Comparison of ENCODE assay signal across 8 cellular contexts in genomic region chr17:21423190-21423493, GRCh38. TPM values are rescaled to one million over a fixed set of nuclear protein-coding genes. Genes with fewer than 3 reads are reported as not detected.
A peak's percentile ranks its signal among the peaks of the same experiment; 100 is the strongest.
DNase-seq lines count a peak whose midpoint lies in the region; ATAC-seq, FAIRE-seq and TF ChIP-seq lines count a peak whose summit lies in the region.
"Not testable (repeated sequence)": the region's sequence is repeated elsewhere in the genome, so short reads cannot be mapped to it uniquely, and the experiment has no call there.
"Had no signal": no experiment of that assay in that cellular context is flagged by ENCODE, and none has a peak within 500 bp of the region (broad histone marks: within the 10 kb centered on the region; RNA-seq: fewer than 3 reads in every experiment).

No MANE protein-coding gene starts in this region.

- not testable (repeated sequence) for H4K20me1 ChIP-seq in osteoblast (ENCODE audit: insufficient read depth, low read length)

- not testable (repeated sequence) for H3K27ac ChIP-seq in HEK293 (ENCODE audit: extremely low read depth, low read depth, low read length); osteoblast (ENCODE audit: low read depth, low read length)

- ATAC-seq in left cardiac atrium (peak; percentile 15 to 25), left lobe of liver (peak; percentile 26)

- not testable (repeated sequence) for H3K27me3 ChIP-seq in bronchial epithelial cell (ENCODE audit: control insufficient read depth, insufficient read depth, low read length); osteoblast (ENCODE audit: insufficient read depth, low read length)

- CTCF ChIA-PET in HEK293 (lab: Yijun Ruan, JAX) = not testable (repeated sequence)

- peak; percentile 62 for FAIRE-seq in bronchial epithelial cell (lab: Jason Lieb, UNC)

- H3K4me2 ChIP-seq in osteoblast (ENCODE audit: insufficient read depth, low read length) = peak overlapping the region; percentile 36

- TF ChIP-seq CTCF in HEK293 (tag by site-specific recombination; IDR thresholded peaks at IDR 0.05); bronchial epithelial cell (IDR thresholded peaks at IDR 0.05; ENCODE audit: insufficient read depth, low read length, severe bottlenecking); fibroblast of mammary gland (conservative IDR thresholded peaks at IDR 0.05; ENCODE audit: control insufficient read depth, insufficient read depth, low read depth, low read length); osteoblast (IDR thresholded peaks at IDR 0.05; ENCODE audit: extremely low read depth, low read depth, low read length): not testable (repeated sequence)

- H3K9me3 ChIP-seq in HEK293 (ENCODE audit: control insufficient read depth, insufficient read depth, low read depth, low read length); osteoblast (ENCODE audit: low read depth, low read length): not testable (repeated sequence)

- peak overlapping the region; percentile 81 for H2AFZ ChIP-seq in osteoblast (ENCODE audit: low read length)

- H3K79me2 ChIP-seq in osteoblast (ENCODE audit: insufficient read depth, low read length) = not testable (repeated sequence)

- intact Hi-C loops in left cardiac atrium (cut with DNase I) = not testable (repeated sequence)

- H3K36me3 ChIP-seq in HEK293 (ENCODE audit: control insufficient read depth in 2 of 2, insufficient read depth in 1 of 2, low read length in 2 of 2); bronchial epithelial cell (ENCODE audit: control insufficient read depth, insufficient read depth, low read length); osteoblast (ENCODE audit: insufficient read depth, low read length): not testable (repeated sequence)

- peak; percentile 57 for DNase-seq in Daoy (ENCODE audit: low read depth)
- not testable (repeated sequence) for DNase-seq in bronchial epithelial cell (ENCODE audit: low read depth); left lobe of liver (ENCODE audit: low spot score)
- peak; percentile 21 for DNase-seq in fibroblast of mammary gland (ENCODE audit: low read depth)
- peak; percentile 32 for DNase-seq in left cardiac atrium
- peak; percentile 73 for DNase-seq in osteoblast (ENCODE audit: insufficient read length, low spot score, missing footprints)

- H3K4me1 ChIP-seq in HEK293 (ENCODE audit: control insufficient read depth, insufficient read depth, low read length); osteoblast (ENCODE audit: insufficient read depth, low read length): not testable (repeated sequence)

- POLR2A ChIA-PET in HEK293 (lab: Yijun Ruan, JAX) = not testable (repeated sequence)

- not testable (repeated sequence) for H3K4me3 ChIP-seq in HEK293 (ENCODE audit: low read depth, low read length); bronchial epithelial cell (ENCODE audit: low read depth, low read length); fibroblast of mammary gland (ENCODE audit: control insufficient read depth, low read depth, low read length); osteoblast (ENCODE audit: insufficient read depth, low read length)

TF ChIP-seq in HEK293, 187 proteins besides CTCF, POLR2A, EP300 and RAD21:
- TF ChIP-seq EGR2 (tag by site-specific recombination; IDR thresholded peaks at IDR 0.05; ENCODE audit: low read depth) = peak; percentile 53
- 0 out of 2 replicates have a peak, but pooled peaks have one; percentile 18 for TF ChIP-seq ZFHX2 (tag by site-specific recombination; conservative IDR thresholded peaks at IDR 0.05)

RNA-seq across cellular contexts. Expression of gene KCNJ12, which starts 47.0 kb away (rescaled TPM):
- total RNA-seq in Daoy (2014; rRNA removed; shearing (Covaris generic)) = 2.8 and 2.9 TPM in 2 replicates
- total RNA-seq in bronchial epithelial cell (under 0.01 and 0.13 TPM in 2 replicates), left cardiac atrium (10 to 100 TPM; 12.0 to 16.5 TPM), left lobe of liver (1.7 TPM), osteoblast (under 0.01 and 0.29 TPM in 2 replicates)
- total RNA-seq: HT-29 had no signal
